ENCODE assay signal across 20 cellular contexts in genomic region chr1:201296371-201296770, GRCh38. TPM values are rescaled to one million over a fixed set of nuclear protein-coding genes. Genes with fewer than 3 reads are reported as not detected.
DNase-seq lines count a peak whose midpoint lies in the region; ATAC-seq and TF ChIP-seq lines count a peak whose summit lies in the region.
"Had no signal": no experiment of that assay in that cellular context is flagged by ENCODE, and none has a peak within 500 bp of the region (broad histone marks: within the 10 kb centered on the region; RNA-seq: fewer than 3 reads in every experiment).

No MANE protein-coding gene starts in this region.

- H2AFZ ChIP-seq in SK-N-SH (ENCODE audit: low read depth), result peak overlapping the region; percentile 69

- peak overlapping the region in 1 of 2 experiments; percentile 71; a peak in 2 of 4 replicates for H3K27ac ChIP-seq in SK-N-SH (ENCODE audit: low read depth in 2 of 2, low read length in 1 of 2)
- peak overlapping the region; percentile 93 for H3K27ac ChIP-seq in epithelial cell of prostate
- H3K27ac ChIP-seq in prostate gland, result peak overlapping the region; percentile 32 to 52
- H3K27ac ChIP-seq in CD4-positive, alpha-beta memory T cell (ENCODE audit: low read depth, low read length), result no peak overlapping the region
- no peak overlapping the region for H3K27ac ChIP-seq in colonic mucosa
- H3K27ac ChIP-seq: 22Rv1; BLaER1 treated with 17β-estradiol and CSF1 and Interleukin-3, amounts not matched to agents 10 nM and 100 nM had no signal

- H3K4me3 ChIP-seq in SK-N-SH (ENCODE audit: low read depth in 2 of 2, low read length in 1 of 2) (no peak overlapping the region), prostate gland (no peak overlapping the region), colonic mucosa (no peak overlapping the region)
- no peak overlapping the region for H3K4me3 ChIP-seq in CD4-positive, alpha-beta memory T cell (ENCODE audit: low read length in 2 of 2)
- H3K4me3 ChIP-seq: BLaER1 treated with 17β-estradiol and CSF1 and Interleukin-3, amounts not matched to agents 10 nM and 100 nM had no signal

- no peaks in the 10 kb centered on the region for H3K4me1 Mint-ChIP-seq in CD4-positive, alpha-beta memory T cell
- no peaks in the 10 kb centered on the region for H3K4me1 Mint-ChIP-seq in activated T-cell treated with anti-CD3 and anti-CD28 coated beads, Interleukin-2, amount 50 U/mL, for 72 hours (ENCODE audit: low read depth)

- H3F3A ChIP-seq in SK-N-SH (replicated peaks; ENCODE audit: insufficient read depth), result peaks cover 5% of the 10 kb centered on the region

- H3K9ac ChIP-seq in SK-N-SH, result peak overlapping the region; percentile 12
- H3K9ac ChIP-seq in colonic mucosa (ENCODE audit: low read depth in 2 of 2, low read length in 2 of 2), result no peak overlapping the region

- H3K27me3 ChIP-seq in SK-N-SH (ENCODE audit: insufficient read depth) (no peaks in the 10 kb centered on the region), prostate gland (replicated peaks; ENCODE audit: insufficient read depth) (no peaks in the 10 kb centered on the region), colonic mucosa (no peaks in the 10 kb centered on the region)
- H3K27me3 ChIP-seq in CD4-positive, alpha-beta memory T cell (ENCODE audit: insufficient read depth, low read length), result no peaks in the 10 kb centered on the region
- H3K27me3 ChIP-seq: BLaER1 treated with 17β-estradiol and CSF1 and Interleukin-3, amounts not matched to agents 10 nM and 100 nM had no signal

- no peaks in the 10 kb centered on the region for H3K9me3 Mint-ChIP-seq in CD4-positive, alpha-beta memory T cell
- H3K9me3 Mint-ChIP-seq in activated T-cell treated with anti-CD3 and anti-CD28 coated beads, Interleukin-2, amount 50 U/mL, for 72 hours, result no peaks in the 10 kb centered on the region

- TF ChIP-seq CTCF in SK-N-SH (IDR thresholded peaks at IDR 0.05), result no peak
- TF ChIP-seq CTCF in prostate gland (IDR thresholded peaks at IDR 0.05), result no peak
- TF ChIP-seq CTCF in colonic mucosa (IDR thresholded peaks at IDR 0.05), result no peak

- WGBS in SK-N-SH (ENCODE audit: low lambda C conversion rate), result 83% methylated on average over 3 of the region's 3 CpGs
- 70% methylated on average over 3 of the region's 3 CpGs for WGBS in prostate gland

- H3K36me3 ChIP-seq in SK-N-SH (replicated peaks in 1 of 2; ENCODE audit: control insufficient read depth in 1 of 2, insufficient read depth in 2 of 2, low read length in 1 of 2) (no peaks in the 10 kb centered on the region), prostate gland (no peaks in the 10 kb centered on the region), colonic mucosa (no peaks in the 10 kb centered on the region)
- H3K36me3 ChIP-seq in CD4-positive, alpha-beta memory T cell (ENCODE audit: insufficient read depth, low read length), result no peaks in the 10 kb centered on the region
- H3K36me3 ChIP-seq: BLaER1 treated with 17β-estradiol and CSF1 and Interleukin-3, amounts not matched to agents 10 nM and 100 nM had no signal

- H3K79me2 ChIP-seq in SK-N-SH (ENCODE audit: insufficient read depth), result no peaks in the 10 kb centered on the region

- H3K4me1 ChIP-seq in SK-N-SH (ENCODE audit: control insufficient read depth in 1 of 2, insufficient read depth in 2 of 2, low read depth in 1 of 2, low read length in 1 of 2) (peaks cover 3 to 54% of the 10 kb centered on the region in 2 experiments; a peak in 3 of 4 replicates), prostate gland (replicated peaks) (peaks cover 13% of the 10 kb centered on the region), colonic mucosa (peaks cover 8% of the 10 kb centered on the region)
- H3K4me1 ChIP-seq in CD4-positive, alpha-beta memory T cell (ENCODE audit: insufficient read depth, low read length), result no peaks in the 10 kb centered on the region

- TF ChIP-seq POLR2A in prostate gland (IDR thresholded peaks at IDR 0.05), result no peak

- H3K4me3 Mint-ChIP-seq in CD4-positive, alpha-beta memory T cell, result no peak overlapping the region
- no peak overlapping the region for H3K4me3 Mint-ChIP-seq in activated T-cell treated with anti-CD3 and anti-CD28 coated beads, Interleukin-2, amount 50 U/mL, for 72 hours

- POLR2A ChIA-PET in SK-N-SH (lab: Yijun Ruan, JAX), result no interaction called here
- POLR2A ChIA-PET in CD4-positive, alpha-beta memory T cell (lab: Charles Lee; ENCODE audit: partially characterized antibody), result no interaction called here

- peaks cover 13 to 23% of the 10 kb centered on the region in 2 donors for H3K27me3 Mint-ChIP-seq in CD4-positive, alpha-beta memory T cell
- peaks cover 24% of the 10 kb centered on the region for H3K27me3 Mint-ChIP-seq in activated T-cell treated with anti-CD3 and anti-CD28 coated beads, Interleukin-2, amount 50 U/mL, for 72 hours (ENCODE audit: low read depth)

- TF ChIP-seq EP300 in SK-N-SH (IDR thresholded peaks at IDR 0.05; ENCODE audit: borderline replicate concordance in 1 of 2, low read depth in 1 of 2, low read length in 1 of 2), result no peak

- no peaks in the 10 kb centered on the region for H4K20me1 ChIP-seq in SK-N-SH (ENCODE audit: insufficient read depth)
- H4K20me1 ChIP-seq: BLaER1 treated with 17β-estradiol and CSF1 and Interleukin-3, amounts not matched to agents 10 nM and 100 nM had no signal

- H3K9me2 ChIP-seq in SK-N-SH, result no peaks in the 10 kb centered on the region

- H3K4me2 ChIP-seq in SK-N-SH, result peak overlapping the region; percentile 72

- ATAC-seq in SK-N-SH treated with all-trans-retinoic acid at 6 μM for 48 hours, result no peak
- ATAC-seq in activated T-cell treated with anti-CD3 and anti-CD28 coated beads, Interleukin-2, amount 50 U/mL, for 72 hours (replicated peaks in 1 of 2), result no peak
- ATAC-seq: Panc1 had no signal

- intact Hi-C loops in prostate gland (cut with DNase I) (no loop called here), colonic mucosa (cut with DNase I) (no loop called here)
- intact Hi-C loops in CD4-positive, alpha-beta memory T cell (cut with micrococcal nuclease), result no loop called here

- CTCF ChIA-PET in SK-N-SH (lab: Yijun Ruan, JAX), result interaction anchor here (1.6 kb wide), 1 partner anchor 42 kb away, joined by 5 read pairs; no protein-coding TSS in a partner anchor
- CTCF ChIA-PET in CD4-positive, alpha-beta memory T cell (lab: Charles Lee; ENCODE audit: partially characterized antibody), result no interaction called here

- DNase-seq in SK-N-SH, result no peak
- DNase-seq in epithelial cell of prostate (ENCODE audit: low read depth, low spot score), result no peak
- DNase-seq in prostate gland (ENCODE audit: low spot score), result no peak
- no peak for DNase-seq in CD4-positive, alpha-beta memory T cell
- no peak for DNase-seq in activated T-cell treated with anti-CD3 and anti-CD28 coated beads, Interleukin-2, amount 50 U/mL, for 72 hours
- DNase-seq in pons (ENCODE audit: low spot score), result no peak
- DNase-seq in colonic mucosa, result no peak
- DNase-seq: COR-L47, DMS53, KBM-7, NCI-H1048, NCI-H1694, NCI-H345, NCI-H526 treated with DMSO at 0.1 percent for 48 hours, SHP77 had no signal

- no peak for TF ChIP-seq RAD21 in SK-N-SH (IDR thresholded peaks at IDR 0.05; ENCODE audit: low read length)

- H3K9me3 ChIP-seq in SK-N-SH (no peaks in the 10 kb centered on the region), prostate gland (no peaks in the 10 kb centered on the region), colonic mucosa (no peaks in the 10 kb centered on the region)
- H3K9me3 ChIP-seq in CD4-positive, alpha-beta memory T cell (ENCODE audit: control insufficient read depth in 1 of 2, low read length in 2 of 2), result no peaks in the 10 kb centered on the region
- H3K9me3 ChIP-seq: BLaER1 treated with 17β-estradiol and CSF1 and Interleukin-3, amounts not matched to agents 10 nM and 100 nM had no signal

- H3K36me3 Mint-ChIP-seq in CD4-positive, alpha-beta memory T cell, result no peaks in the 10 kb centered on the region
- no peaks in the 10 kb centered on the region for H3K36me3 Mint-ChIP-seq in activated T-cell treated with anti-CD3 and anti-CD28 coated beads, Interleukin-2, amount 50 U/mL, for 72 hours (ENCODE audit: insufficient read depth in 2 of 2)

- no peak overlapping the region for H3K27ac Mint-ChIP-seq in CD4-positive, alpha-beta memory T cell
- H3K27ac Mint-ChIP-seq in activated T-cell treated with anti-CD3 and anti-CD28 coated beads, Interleukin-2, amount 50 U/mL, for 72 hours, result no peak overlapping the region

TF ChIP-seq in SK-N-SH, 30 proteins besides CTCF, POLR2A, EP300 and RAD21 (continues in another document):
- no peak for TF ChIP-seq PBX3 (IDR thresholded peaks at IDR 0.05)

TF ChIP-seq in SK-N-SH treated with all-trans-retinoic acid at 6 μM for 48 hours, 23 proteins besides CTCF, POLR2A, EP300 and RAD21:
- no peak for TF ChIP-seq ZNF8 (CRISPR knock-in tag; IDR thresholded peaks at IDR 0.05)
- TF ChIP-seq, protein P1, sequence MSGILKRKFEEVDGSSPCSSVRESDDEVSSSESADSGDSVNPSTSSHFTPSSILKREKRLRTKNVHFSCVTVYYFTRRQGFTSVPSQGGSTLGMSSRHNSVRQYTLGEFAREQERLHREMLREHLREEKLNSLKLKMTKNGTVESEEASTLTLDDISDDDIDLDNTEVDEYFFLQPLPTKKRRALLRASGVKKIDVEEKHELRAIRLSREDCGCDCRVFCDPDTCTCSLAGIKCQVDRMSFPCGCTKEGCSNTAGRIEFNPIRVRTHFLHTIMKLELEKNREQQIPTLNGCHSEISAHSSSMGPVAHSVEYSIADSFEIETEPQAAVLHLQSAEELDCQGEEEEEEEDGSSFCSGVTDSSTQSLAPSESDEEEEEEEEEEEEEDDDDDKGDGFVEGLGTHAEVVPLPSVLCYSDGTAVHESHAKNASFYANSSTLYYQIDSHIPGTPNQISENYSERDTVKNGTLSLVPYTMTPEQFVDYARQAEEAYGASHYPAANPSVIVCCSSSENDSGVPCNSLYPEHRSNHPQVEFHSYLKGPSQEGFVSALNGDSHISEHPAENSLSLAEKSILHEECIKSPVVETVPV (CRISPR knock-in tag; IDR thresholded peaks at IDR 0.05), result no peak
- TF ChIP-seq SNAI2 (CRISPR knock-in tag; IDR thresholded peaks at IDR 0.05), result no peak
- no peak for TF ChIP-seq BACH2 (CRISPR knock-in tag; IDR thresholded peaks at IDR 0.05; ENCODE audit: borderline replicate concordance)
- no peak for TF ChIP-seq RARB (CRISPR knock-in tag; IDR thresholded peaks at IDR 0.05)

RNA-seq across cellular contexts. Expression of gene PKP1, which starts 13.1 kb away (rescaled TPM):
- not detected in 2 replicates for polyA plus RNA-seq in SK-N-SH (2012; rRNA removed)
- not detected in 2 replicates for polyA plus RNA-seq in SK-N-SH (2012; cell fraction: cytosol; rRNA removed)
- polyA plus RNA-seq in SK-N-SH (2012; cell fraction: nucleus; rRNA removed), result not detected in 2 replicates
- 10 to 100 TPM; 36.8 to 82.9 TPM for total RNA-seq in prostate gland
- total RNA-seq in CD4-positive, alpha-beta memory T cell, result not detected
- not detected for polyA plus RNA-seq in CD4-positive, alpha-beta memory T cell
- not detected for total RNA-seq in activated T-cell treated with anti-CD3 and anti-CD28 coated beads, Interleukin-2, amount 50 U/mL, for 72 hours
- total RNA-seq in colonic mucosa, result under 1 TPM; 0.54 to 0.74 TPM
- total RNA-seq: H4 had no signal

Comparison
In these comparisons a context has a peak if more than half of its experiments do, and no peak if none do; other contexts are left out.
1. H3K27ac ChIP-seq: peak in epithelial cell of prostate (single experiment) and prostate gland (2 of 2); none in CD4-positive, alpha-beta memory T cell (single experiment) and colonic mucosa (single experiment).
2. RNA of gene PKP1, which starts 13.1 kb away (total RNA-seq): 36.8 to 82.9 TPM in prostate gland; 0.54 to 0.74 TPM in colonic mucosa, not detected in CD4-positive, alpha-beta memory T cell and not detected in activated T-cell treated with anti-CD3 and anti-CD28 coated beads, Interleukin-2, amount 50 U/mL, for 72 hours; every median in the first group is over 10 times any median in the second.